18 cellular contexts compared by ENCODE assay signal in genomic region chr9:133845659-133845947, GRCh38.
DNase-seq lines count a peak whose midpoint lies in the region; ATAC-seq and TF ChIP-seq lines count a peak whose summit lies in the region.
"Had no signal": no experiment of that assay in that cellular context is flagged by ENCODE, and none has a peak within 500 bp of the region (broad histone marks: within the 10 kb centered on the region; RNA-seq: fewer than 3 reads in every experiment).

No MANE protein-coding gene starts in this region.

- H3K4me3 ChIP-seq in mucosa of rectum (ENCODE audit: low read length in 2 of 2) (no peak overlapping the region), thyroid gland (replicated peaks in 1 of 3) (no peak overlapping the region)
- H3K4me3 ChIP-seq: GM23338, mucosa of descending colon had no signal

- no peak for TF ChIP-seq CTCF in thyroid gland (IDR thresholded peaks at IDR 0.05)

- no peaks in the 10 kb centered on the region for H3K27me3 ChIP-seq in mucosa of rectum (ENCODE audit: control insufficient read depth in 2 of 2, insufficient read depth in 2 of 2, low read length in 2 of 2)
- H3K27me3 ChIP-seq in thyroid gland: no peaks in the 10 kb centered on the region

- no peak overlapping the region for H3K9ac ChIP-seq in mucosa of rectum (ENCODE audit: low read depth in 1 of 2, low read length in 2 of 2)

- no peaks in the 10 kb centered on the region for H3K9me3 ChIP-seq in mucosa of rectum (ENCODE audit: control insufficient read depth in 2 of 2, low read length in 2 of 2)
- H3K9me3 ChIP-seq in thyroid gland: no peaks in the 10 kb centered on the region
- H3K9me3 ChIP-seq: mucosa of descending colon had no signal

- H3K4me1 ChIP-seq in mucosa of rectum (ENCODE audit: control insufficient read depth in 2 of 2, insufficient read depth in 2 of 2, low read length in 2 of 2) (peaks cover 18 to 22% of the 10 kb centered on the region in 2 donors), thyroid gland (peaks cover 6 to 28% of the 10 kb centered on the region in 2 donors)

- H3K27ac ChIP-seq in cingulate gyrus (ENCODE audit: low read depth, low read length) (peak overlapping the region; percentile 39), mucosa of rectum (ENCODE audit: low read depth in 2 of 2, low read length in 2 of 2) (peak overlapping the region; percentile 17 to 52), thyroid gland (peak overlapping the region in 2 of 3 donors; percentile 17 to 33)

- WGBS in thyroid gland, 2 donors: no CpG with 5 or more reads among the region's 1 CpG

- DNase-seq in NCI-H510A treated with DMSO at 0.1 percent for 48 hours (lab: John Stamatoyannopoulos, UW) (peak; percentile 61), NCI-H510A (lab: John Stamatoyannopoulos, UW) (no peak), thyroid gland (no peak), SW 1271 (lab: John Stamatoyannopoulos, UW) (no peak), A172 (ENCODE audit: low spot score) (no peak)
- DNase-seq: activated CD4-positive, alpha-beta T cell treated with anti-CD3 and anti-CD28 coated beads, Interleukin-2, amount 10 ng/mL, durations not matched to agents 7 days and 5 days; activated T-cell treated with anti-CD3 and anti-CD28 coated beads, Interleukin-2, amount 50 U/mL, for 4 hours; COR-L47; GDM1; KG1; NCI-H146; stimulated activated CD8-positive, alpha-beta memory T cell treated with anti-CD3 and anti-CD28 coated beads, Interleukin-4, amount 100 ng/mL, for 48 hours; T-helper 9 cell had no signal

- H3K36me3 ChIP-seq in mucosa of rectum (ENCODE audit: control insufficient read depth in 2 of 2, insufficient read depth in 2 of 2, low read length in 2 of 2) (no peaks in the 10 kb centered on the region), thyroid gland (no peaks in the 10 kb centered on the region)

- TF ChIP-seq POLR2A in thyroid gland (IDR thresholded peaks at IDR 0.05): no peak

- no peak for ATAC-seq in GM19023 (IDR thresholded peaks at IDR 0.05; ENCODE audit: unreplicated experiment)
- ATAC-seq: activated T-cell treated with anti-CD3 and anti-CD28 coated beads, Interleukin-2, amount 50 U/mL, for 4 hours; GM23338 had no signal

- intact Hi-C loops in thyroid gland (cut with DNase I): no loop called here
